ENCODE assay signal across 15 cellular contexts in genomic region chr2:190481339-190481738, GRCh38. TPM values are rescaled to one million over a fixed set of nuclear protein-coding genes. Genes with fewer than 3 reads are reported as not detected.
DNase-seq lines count a peak whose midpoint lies in the region; ATAC-seq lines count a peak whose summit lies in the region.
"Had no signal": no experiment of that assay in that cellular context is flagged by ENCODE, and none has a peak within 500 bp of the region (broad histone marks: within the 10 kb centered on the region; RNA-seq: fewer than 3 reads in every experiment).

No MANE protein-coding gene starts in this region.

- no peaks in the 10 kb centered on the region for H3K9me2 ChIP-seq in Karpas-422 (replicated peaks; ENCODE audit: insufficient read depth, low read length)

- H2AK5ac ChIP-seq in trophoblast cell (ENCODE audit: low read length) = no peak overlapping the region

- H3K27ac ChIP-seq in Karpas-422 (ENCODE audit: low read length) (peak overlapping the region; percentile 56; the same call in 1 of the 2 replicates), trophoblast cell (ENCODE audit: low read depth, low read length) (no peak overlapping the region)
- H3K27ac ChIP-seq: SK-N-MC had no signal

- H4K8ac ChIP-seq in trophoblast cell (ENCODE audit: low read depth, low read length) = no peak overlapping the region

- ATAC-seq in GM19452 (IDR thresholded peaks at IDR 0.05; ENCODE audit: unreplicated experiment) (no peak), HG03095 (IDR thresholded peaks at IDR 0.05; ENCODE audit: unreplicated experiment) (no peak)
- ATAC-seq: PC-3 had no signal

- in situ Hi-C loops in G401 (cut with HindIII; ENCODE audit: low sequenced_read_pairs) = no loop called here

- H2AFZ ChIP-seq in Karpas-422 (ENCODE audit: low read length) = no peak overlapping the region
- H2AFZ ChIP-seq in trophoblast cell (ENCODE audit: insufficient read depth, low read length, poor library complexity) = no peak overlapping the region

- peak; percentile 59 for DNase-seq in G401 (ENCODE audit: low spot score)
- no peak for DNase-seq in Karpas-422
- DNase-seq in cerebellar cortex (ENCODE audit: low spot score) = peak; percentile 50
- DNase-seq in trophoblast cell = no peak
- no peak for DNase-seq in stimulated activated CD4-positive, alpha-beta T cell treated with anti-CD3 and anti-CD28 coated beads, Interleukin-1b, Interleukin-23, amount 100 ng/mL, for 48 hours
- DNase-seq: CD8-positive, alpha-beta memory T cell; DND-41; GF-D8; NCI-H1417; NCI-H2029; NCI-H2227 treated with DMSO at 0.1 percent for 48 hours; PC-3 had no signal

- H3K36me3 ChIP-seq in Karpas-422 (ENCODE audit: insufficient read depth, low read length) (peaks cover 6% of the 10 kb centered on the region), trophoblast cell (ENCODE audit: control insufficient read depth in 1 of 2, insufficient read depth in 2 of 2, low read length in 2 of 2) (no peaks in the 10 kb centered on the region)

- H3K4me3 ChIP-seq in Karpas-422 (ENCODE audit: low read length) = no peak overlapping the region
- H3K4me3 ChIP-seq in trophoblast cell (ENCODE audit: low read depth, low read length) = no peak overlapping the region
- H3K4me3 ChIP-seq: SK-N-MC had no signal

- no peak overlapping the region for H3K18ac ChIP-seq in trophoblast cell (ENCODE audit: low read length)

- no peak overlapping the region for H3K14ac ChIP-seq in trophoblast cell (ENCODE audit: low read length)

- peaks cover 62% of the 10 kb centered on the region for H3K79me2 ChIP-seq in Karpas-422 (ENCODE audit: low read length)
- H3K79me2 ChIP-seq in trophoblast cell (ENCODE audit: control insufficient read depth, insufficient read depth, low read length, poor library complexity) = no peaks in the 10 kb centered on the region

- H3K9me3 ChIP-seq in Karpas-422 (ENCODE audit: low read length) (no peaks in the 10 kb centered on the region), trophoblast cell (ENCODE audit: insufficient read depth, low read depth, low read length) (no peaks in the 10 kb centered on the region)

- no peak overlapping the region for H3K4me2 ChIP-seq in Karpas-422 (ENCODE audit: low read depth, low read length, poor library complexity, severe bottlenecking)
- no peak overlapping the region for H3K4me2 ChIP-seq in trophoblast cell (ENCODE audit: low read length)

- H2BK5ac ChIP-seq in trophoblast cell (ENCODE audit: low read depth, low read length, poor library complexity) = no peak overlapping the region

- H4K20me1 ChIP-seq in Karpas-422 (ENCODE audit: insufficient read depth, low read depth, low read length) = no peaks in the 10 kb centered on the region

- WGBS in trophoblast cell (ENCODE audit: extremely low coverage, insufficient coverage, insufficient read length) = no CpG with 5 or more reads among the region's 2 CpGs

- H3K4me1 ChIP-seq in Karpas-422 (ENCODE audit: low read length) = peaks cover 43% of the 10 kb centered on the region
- H3K4me1 ChIP-seq in trophoblast cell (ENCODE audit: control insufficient read depth in 1 of 2, insufficient read depth in 2 of 2, low read length in 2 of 2) = no peaks in the 10 kb centered on the region

- no peaks in the 10 kb centered on the region for H3K79me1 ChIP-seq in trophoblast cell (ENCODE audit: low read length)

- H3K4ac ChIP-seq in trophoblast cell (ENCODE audit: low read depth, low read length) = no peak overlapping the region

- H3K23ac ChIP-seq in trophoblast cell (ENCODE audit: low read length) = peak overlapping the region; percentile 13

- H3K27me3 ChIP-seq in Karpas-422 (ENCODE audit: low read length) (no peaks in the 10 kb centered on the region), trophoblast cell (ENCODE audit: insufficient read depth, low read length) (no peaks in the 10 kb centered on the region)

- no peak overlapping the region for H4K12ac ChIP-seq in trophoblast cell (ENCODE audit: low read depth, low read length)

- no peak overlapping the region for H3K9ac ChIP-seq in Karpas-422 (ENCODE audit: low read length)
- H3K9ac ChIP-seq in trophoblast cell (ENCODE audit: low read length) = no peak overlapping the region

- H4K91ac ChIP-seq in trophoblast cell (ENCODE audit: low read depth, low read length) = no peak overlapping the region

- no peak overlapping the region for H2BK12ac ChIP-seq in trophoblast cell (ENCODE audit: low read length)

- no peak overlapping the region for H2BK120ac ChIP-seq in trophoblast cell (ENCODE audit: insufficient read depth, low read length, poor library complexity)

RNA-seq across cellular contexts. Expression of gene NEMP2, which starts 53.2 kb away (rescaled TPM):
- total RNA-seq in G401 (2014; rRNA removed; shearing (Covaris generic)) = 4.9 and 5.1 TPM in 2 replicates
- 10.6 and 11.1 TPM in 2 replicates for total RNA-seq in Karpas-422 (2014; rRNA removed; shearing (Covaris generic); ENCODE audit: low replicate concordance)
- 2.7 and 3.3 TPM in 2 replicates for polyA plus RNA-seq in trophoblast cell (2013)

Comparison
In these comparisons a context has a peak if more than half of its experiments do, and no peak if none do; other contexts are left out.
1. DNase-seq: peak in G401 (single experiment) and cerebellar cortex (single experiment); none in Karpas-422 (single experiment), trophoblast cell (0 of 2) and stimulated activated CD4-positive, alpha-beta T cell treated with anti-CD3 and anti-CD28 coated beads, Interleukin-1b, Interleukin-23, amount 100 ng/mL, for 48 hours (single experiment).